In genomic region chr22:41848468-41848867, GRCh38 we compare ENCODE assay signal across 10 cellular contexts. TPM values are rescaled to one million over a fixed set of nuclear protein-coding genes. Genes with fewer than 3 reads are reported as not detected.
DNase-seq lines count a peak whose midpoint lies in the region; ATAC-seq and TF ChIP-seq lines count a peak whose summit lies in the region.
"Had no signal": no experiment of that assay in that cellular context is flagged by ENCODE, and none has a peak within 500 bp of the region (broad histone marks: within the 10 kb centered on the region; RNA-seq: fewer than 3 reads in every experiment).

No MANE protein-coding gene starts in this region.

- H3K14ac ChIP-seq in H9 (ENCODE audit: insufficient read depth, low read length), result no peak overlapping the region

- peaks cover 51% of the 10 kb centered on the region for H3K79me2 ChIP-seq in H9 (ENCODE audit: insufficient read depth, low read length)

- no peak overlapping the region for H2BK12ac ChIP-seq in H9 (ENCODE audit: insufficient read length, low read depth, low read length)

- no peak overlapping the region for H4K91ac ChIP-seq in H9 (ENCODE audit: insufficient read length, low read depth, low read length)

- WGBS in H9 (ENCODE audit: extremely low coverage, insufficient read length, low lambda C conversion rate), result no CpG with 5 or more reads among the region's 5 CpGs
- 24 to 54% (median 46%) methylated on average over 5 of the region's 5 CpGs for whole genome bisulfite sequencing in spleen, 5 donors

- no peak overlapping the region for H2BK5ac ChIP-seq in H9 (ENCODE audit: insufficient read length, low read length)

- H3K9me3 ChIP-seq in H9 (ENCODE audit: control insufficient read depth, low read depth, low read length) (no peaks in the 10 kb centered on the region), spleen (no peaks in the 10 kb centered on the region)

- no peaks in the 10 kb centered on the region for H3K27me3 ChIP-seq in H9 (ENCODE audit: insufficient read depth, low read length)
- H3K27me3 ChIP-seq in spleen (replicated peaks in 1 of 7), result no peaks in the 10 kb centered on the region

- H2BK20ac ChIP-seq in H9 (ENCODE audit: low read depth, low read length, poor library complexity, severe bottlenecking), result no peak overlapping the region

- H3K4me3 Mint-ChIP-seq in H9, result no peak overlapping the region
- H3K4me3 Mint-ChIP-seq: activated naive CD8-positive, alpha-beta T cell treated with anti-CD3 and anti-CD28 coated beads for 36 hours had no signal

- H3K4me2 ChIP-seq in H9 (ENCODE audit: insufficient read depth, insufficient read length, low read length), result no peak overlapping the region

- H4K5ac ChIP-seq in H9 (ENCODE audit: insufficient read length, low read depth, low read length), result no peak overlapping the region

- H2AFZ ChIP-seq in H9 (ENCODE audit: low read length), result no peak overlapping the region

- peaks cover 40 to 45% of the 10 kb centered on the region in 2 experiments for H3K4me1 Mint-ChIP-seq in H9

- no peak for TF ChIP-seq CTCF in H9 (conservative IDR thresholded peaks at IDR 0.05)
- no peak for TF ChIP-seq CTCF in spleen (IDR thresholded peaks at IDR 0.05 in 8 of 11, conservative IDR thresholded peaks at IDR 0.05 in 3 of 11)

- H3K27ac Mint-ChIP-seq in H9, result peak overlapping the region in 2 of 3 experiments; percentile 75 to 79; a peak in 5 of 7 replicates
- H3K27ac Mint-ChIP-seq: activated naive CD8-positive, alpha-beta T cell treated with anti-CD3 and anti-CD28 coated beads for 36 hours had no signal

- no peaks in the 10 kb centered on the region for H4K20me1 ChIP-seq in H9 (ENCODE audit: control insufficient read depth, insufficient read depth, insufficient read length)

- H3K79me1 ChIP-seq in H9 (ENCODE audit: insufficient read depth, low read depth, low read length, poor library complexity, severe bottlenecking), result peaks cover 9% of the 10 kb centered on the region

- ATAC-seq in Right ventricle myocardium superior (ENCODE audit: poor library complexity) (peak; percentile 46), HG03378 (IDR thresholded peaks at IDR 0.05; ENCODE audit: unreplicated experiment) (no peak)

- H3K9ac ChIP-seq in H9 (ENCODE audit: extremely low read depth, insufficient read length, low read length), result no peak overlapping the region

- H3K27ac ChIP-seq in H9 (ENCODE audit: insufficient read length, low read depth, low read length) (no peak overlapping the region), spleen (peak overlapping the region in 3 of 8 donors; percentile 5 to 63 (median 39))

- intact Hi-C loops in Right ventricle myocardium superior (cut with DNase I) (no loop called here), spleen (cut with DNase I; ENCODE audit: low total_unique reads) (no loop called here)

- H3K4ac ChIP-seq in H9 (ENCODE audit: low read depth, low read length), result no peak overlapping the region

- no peak overlapping the region for H3K23ac ChIP-seq in H9 (ENCODE audit: insufficient read length, low read depth, low read length)

- H4K8ac ChIP-seq in H9 (replicated peaks; ENCODE audit: insufficient read length, low read depth, low read length), result no peak overlapping the region

- no peak overlapping the region for H3K56ac ChIP-seq in H9 (ENCODE audit: insufficient read length, low read depth, low read length)

- H3K36me3 ChIP-seq in spleen, result peaks cover 0 to 12% (median 0%) of the 10 kb centered on the region in 6 donors

- H3K23me2 ChIP-seq in H9 (ENCODE audit: insufficient read length, low read depth, low read length, poor library complexity, severe bottlenecking), result no peaks in the 10 kb centered on the region

- no peak overlapping the region for H3T11ph ChIP-seq in H9 (ENCODE audit: low read length)

- no peak overlapping the region for H2BK15ac ChIP-seq in H9 (ENCODE audit: low read depth, low read length)

- peaks cover 4 to 24% (median 7%) of the 10 kb centered on the region in 3 experiments; a peak in 6 of 7 replicates for H3K36me3 Mint-ChIP-seq in H9 (ENCODE audit: insufficient read depth in 1 of 3, low read depth in 3 of 3)

- H3K18ac ChIP-seq in H9 (ENCODE audit: insufficient read length, low read depth, low read length), result no peak overlapping the region

- no peak overlapping the region for H2BK120ac ChIP-seq in H9 (ENCODE audit: low read depth, low read length, poor library complexity, severe bottlenecking)

- no peak overlapping the region for H2AK5ac ChIP-seq in H9 (ENCODE audit: insufficient read length, low read length)

- no peaks in the 10 kb centered on the region for H3K27me3 Mint-ChIP-seq in H9 (ENCODE audit: low read depth)
- H3K27me3 Mint-ChIP-seq: activated naive CD8-positive, alpha-beta T cell treated with anti-CD3 and anti-CD28 coated beads for 36 hours had no signal

- H3K4me1 ChIP-seq in H9 (ENCODE audit: insufficient read depth, low read length) (peaks cover 29% of the 10 kb centered on the region), spleen (peaks cover 14 to 76% (median 54%) of the 10 kb centered on the region in 6 donors)

- DNase-seq in H9, result no peak
- peak; percentile 96 for DNase-seq in SKM-1 treated with dmso at 0.1 percent for 144 hours (lab: John Stamatoyannopoulos, UW; ENCODE audit: unreplicated experiment)
- peak; percentile 64 for DNase-seq in Right ventricle myocardium superior
- peak; percentile 85 for DNase-seq in spleen
- no peak for DNase-seq in NCI-H2107 (lab: John Stamatoyannopoulos, UW)
- no peak for DNase-seq in iPS-NIHi7 (ENCODE audit: extremely low spot score)
- no peak for DNase-seq in RKO (ENCODE audit: low spot score)
- DNase-seq: activated naive CD8-positive, alpha-beta T cell treated with anti-CD3 and anti-CD28 coated beads for 36 hours; NCI-H69 had no signal

- H3K9me3 Mint-ChIP-seq in H9, result no peaks in the 10 kb centered on the region; a peak in 1 of 5 replicates
- H3K9me3 Mint-ChIP-seq: activated naive CD8-positive, alpha-beta T cell treated with anti-CD3 and anti-CD28 coated beads for 36 hours had no signal

- no peak overlapping the region for H3K4me3 ChIP-seq in spleen

- TF ChIP-seq POLR2A in spleen (IDR thresholded peaks at IDR 0.05), result no peak

RNA-seq across cellular contexts. Expression of gene SREBF2, which starts 15.6 kb away (rescaled TPM):
- total RNA-seq in H9 (2021), result 144 and 146 TPM in 2 replicates
- total RNA-seq in Right ventricle myocardium superior, result 75.2 TPM
- total RNA-seq in spleen, result 100 to 1,000 TPM in 1 of 7 donors, 10 to 100 TPM in 6; 47.6 to 104 (median 64.0) TPM
- polyA plus RNA-seq in spleen, result 10 to 100 TPM; 19.4 to 49.4 (median 29.7) TPM

RNA-seq across cellular contexts. Expression of gene CCDC134, which starts 48.0 kb away (rescaled TPM):
- total RNA-seq in H9 (2021), result 19.3 and 20.7 TPM in 2 replicates
- total RNA-seq in Right ventricle myocardium superior, result 4.0 TPM
- total RNA-seq in spleen, result 10 to 100 TPM in 3 of 7 donors, 1 to 10 TPM in 4; 8.9 to 11.8 (median 10.0) TPM
- 1 to 10 TPM in 2 of 3 donors, under 1 TPM in 1; 0.54 to 2.4 (median 1.2) TPM for polyA plus RNA-seq in spleen

Comparison
In these comparisons a context has a peak if more than half of its experiments do, and no peak if none do; other contexts are left out.
1. DNase-seq: peak in SKM-1 treated with dmso at 0.1 percent for 144 hours (single experiment), Right ventricle myocardium superior (single experiment) and spleen (single experiment); none in H9 (single experiment), NCI-H2107 (single experiment), iPS-NIHi7 (single experiment) and RKO (single experiment).